ENCODE assay signal across 8 cellular contexts in genomic region chr3:157248590-157249425, GRCh38.
DNase-seq lines count a peak whose midpoint lies in the region; ATAC-seq lines count a peak whose summit lies in the region.

No MANE protein-coding gene starts in this region.

- H3K27ac Mint-ChIP-seq in activated T-cell treated with anti-CD3 and anti-CD28 coated beads, Interleukin-2, amount 50 U/mL, for 24 hours = no peak overlapping the region

- DNase-seq in COLO829 (ENCODE audit: low spot score) (peak; percentile 97), NCI-H2171 (lab: John Stamatoyannopoulos, UW) (peak; percentile 24), midbrain (lab: John Stamatoyannopoulos, UW) (peak; percentile 91), COR-L47 (lab: John Stamatoyannopoulos, UW) (no peak)
- no peak for DNase-seq in activated T-cell treated with anti-CD3 and anti-CD28 coated beads, Interleukin-2, amount 50 U/mL, for 24 hours
- no peak for DNase-seq in activated effector memory CD4-positive, alpha-beta T cell treated with Interleukin-2 at 50 U/mL for 16 hours

- H3K4me3 ChIP-seq in ectodermal cell (ENCODE audit: insufficient read depth, low read depth, low read length) = no peak overlapping the region

- no peaks in the 10 kb centered on the region for H3K27me3 Mint-ChIP-seq in activated T-cell treated with anti-CD3 and anti-CD28 coated beads, Interleukin-2, amount 50 U/mL, for 24 hours

- H3K27me3 ChIP-seq in ectodermal cell (ENCODE audit: control insufficient read depth, insufficient read depth, low read length, poor library complexity, severe bottlenecking) = no peaks in the 10 kb centered on the region

- H3K9me3 ChIP-seq in ectodermal cell (ENCODE audit: control insufficient read depth, low read length) = no peaks in the 10 kb centered on the region

- peaks cover 10% of the 10 kb centered on the region for H3K4me1 Mint-ChIP-seq in activated T-cell treated with anti-CD3 and anti-CD28 coated beads, Interleukin-2, amount 50 U/mL, for 24 hours (ENCODE audit: low read depth)

- H3K4me3 Mint-ChIP-seq in activated T-cell treated with anti-CD3 and anti-CD28 coated beads, Interleukin-2, amount 50 U/mL, for 24 hours = no peak overlapping the region

- no peaks in the 10 kb centered on the region for H3K36me3 Mint-ChIP-seq in activated T-cell treated with anti-CD3 and anti-CD28 coated beads, Interleukin-2, amount 50 U/mL, for 24 hours (ENCODE audit: low read depth)

- peak overlapping the region; percentile 55 for H3K27ac ChIP-seq in ectodermal cell (ENCODE audit: insufficient read depth, low read depth, low read length, poor library complexity, severe bottlenecking)

- H3K9me3 Mint-ChIP-seq in activated T-cell treated with anti-CD3 and anti-CD28 coated beads, Interleukin-2, amount 50 U/mL, for 24 hours = no peaks in the 10 kb centered on the region

- ATAC-seq in HG02884 (IDR thresholded peaks at IDR 0.05; ENCODE audit: unreplicated experiment) = no peak

- 69 to 72% methylated on average over 5 of the region's 5 CpGs for WGBS in ectodermal cell, 2 experiments

- peaks cover 23% of the 10 kb centered on the region for H3K4me1 ChIP-seq in ectodermal cell (ENCODE audit: control insufficient read depth, insufficient read depth, low read length)

- no peaks in the 10 kb centered on the region for H3K36me3 ChIP-seq in ectodermal cell (ENCODE audit: control insufficient read depth, insufficient read depth, low read length)

Comparison
In these comparisons a context has a peak if more than half of its experiments do, and no peak if none do; other contexts are left out.
1. DNase-seq: peak in COLO829 (single experiment), NCI-H2171 (single experiment) and midbrain (single experiment); none in activated T-cell treated with anti-CD3 and anti-CD28 coated beads, Interleukin-2, amount 50 U/mL, for 24 hours (single experiment), activated effector memory CD4-positive, alpha-beta T cell treated with Interleukin-2 at 50 U/mL for 16 hours (single experiment) and COR-L47 (single experiment).